In the genomic region with DNA sequence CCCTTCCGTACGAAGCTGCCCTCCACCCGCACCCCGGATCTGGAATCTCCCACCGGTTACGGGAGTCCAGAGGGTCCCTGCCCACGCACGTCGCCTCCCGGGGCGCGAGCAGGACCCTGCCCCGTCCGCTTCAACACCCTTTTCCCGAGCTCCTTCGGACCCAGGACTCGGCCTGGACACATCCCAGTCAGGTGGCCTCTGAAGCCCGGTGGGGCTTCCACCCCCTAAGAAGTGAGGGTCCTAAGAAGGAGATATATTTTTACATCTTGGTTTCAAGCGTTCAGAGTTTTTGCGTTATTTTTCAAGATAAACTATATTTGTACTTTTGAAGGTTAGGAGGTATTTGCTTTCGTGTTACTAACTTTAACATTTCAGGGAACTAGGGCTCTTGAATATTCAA, we compare ENCODE assay signal across 1 cellular context.
TF ChIP-seq lines count a peak whose summit lies in the region.

No MANE protein-coding gene starts in this region.

TF ChIP-seq in endothelial cell of umbilical vein, 7 proteins besides CTCF, POLR2A, EP300 and RAD21:
- TF ChIP-seq EZH2 (IDR thresholded peaks at IDR 0.05; ENCODE audit: borderline replicate concordance, low read depth, low read length, severe bottlenecking) (no peak), MAX (IDR thresholded peaks at IDR 0.05; ENCODE audit: insufficient read depth, insufficient read length) (no peak), MYC (IDR thresholded peaks at IDR 0.05; ENCODE audit: low read depth, low read length) (no peak), POLR2AphosphoS5 (IDR thresholded peaks at IDR 0.05; ENCODE audit: insufficient read depth, low read depth, low read length) (no peak), FOS (IDR thresholded peaks at IDR 0.05; ENCODE audit: borderline replicate concordance, insufficient read depth, low read length) (no peak), JUN (IDR thresholded peaks at IDR 0.05; ENCODE audit: borderline replicate concordance, insufficient read depth, insufficient read length, low read depth) (no peak), GATA2 (IDR thresholded peaks at IDR 0.05; ENCODE audit: insufficient read depth, insufficient read length, low read depth, low read length) (no peak)
